1 cellular context compared by ENCODE assay signal in genomic region chr20:53797085-53797484, GRCh38.
TF ChIP-seq lines count a peak whose summit lies in the region.

No MANE protein-coding gene starts in this region.

TF ChIP-seq in HepG2, 621 proteins besides CTCF, POLR2A, EP300 and RAD21 (continued from another document and continues in another):
- TF ChIP-seq, protein P1, sequence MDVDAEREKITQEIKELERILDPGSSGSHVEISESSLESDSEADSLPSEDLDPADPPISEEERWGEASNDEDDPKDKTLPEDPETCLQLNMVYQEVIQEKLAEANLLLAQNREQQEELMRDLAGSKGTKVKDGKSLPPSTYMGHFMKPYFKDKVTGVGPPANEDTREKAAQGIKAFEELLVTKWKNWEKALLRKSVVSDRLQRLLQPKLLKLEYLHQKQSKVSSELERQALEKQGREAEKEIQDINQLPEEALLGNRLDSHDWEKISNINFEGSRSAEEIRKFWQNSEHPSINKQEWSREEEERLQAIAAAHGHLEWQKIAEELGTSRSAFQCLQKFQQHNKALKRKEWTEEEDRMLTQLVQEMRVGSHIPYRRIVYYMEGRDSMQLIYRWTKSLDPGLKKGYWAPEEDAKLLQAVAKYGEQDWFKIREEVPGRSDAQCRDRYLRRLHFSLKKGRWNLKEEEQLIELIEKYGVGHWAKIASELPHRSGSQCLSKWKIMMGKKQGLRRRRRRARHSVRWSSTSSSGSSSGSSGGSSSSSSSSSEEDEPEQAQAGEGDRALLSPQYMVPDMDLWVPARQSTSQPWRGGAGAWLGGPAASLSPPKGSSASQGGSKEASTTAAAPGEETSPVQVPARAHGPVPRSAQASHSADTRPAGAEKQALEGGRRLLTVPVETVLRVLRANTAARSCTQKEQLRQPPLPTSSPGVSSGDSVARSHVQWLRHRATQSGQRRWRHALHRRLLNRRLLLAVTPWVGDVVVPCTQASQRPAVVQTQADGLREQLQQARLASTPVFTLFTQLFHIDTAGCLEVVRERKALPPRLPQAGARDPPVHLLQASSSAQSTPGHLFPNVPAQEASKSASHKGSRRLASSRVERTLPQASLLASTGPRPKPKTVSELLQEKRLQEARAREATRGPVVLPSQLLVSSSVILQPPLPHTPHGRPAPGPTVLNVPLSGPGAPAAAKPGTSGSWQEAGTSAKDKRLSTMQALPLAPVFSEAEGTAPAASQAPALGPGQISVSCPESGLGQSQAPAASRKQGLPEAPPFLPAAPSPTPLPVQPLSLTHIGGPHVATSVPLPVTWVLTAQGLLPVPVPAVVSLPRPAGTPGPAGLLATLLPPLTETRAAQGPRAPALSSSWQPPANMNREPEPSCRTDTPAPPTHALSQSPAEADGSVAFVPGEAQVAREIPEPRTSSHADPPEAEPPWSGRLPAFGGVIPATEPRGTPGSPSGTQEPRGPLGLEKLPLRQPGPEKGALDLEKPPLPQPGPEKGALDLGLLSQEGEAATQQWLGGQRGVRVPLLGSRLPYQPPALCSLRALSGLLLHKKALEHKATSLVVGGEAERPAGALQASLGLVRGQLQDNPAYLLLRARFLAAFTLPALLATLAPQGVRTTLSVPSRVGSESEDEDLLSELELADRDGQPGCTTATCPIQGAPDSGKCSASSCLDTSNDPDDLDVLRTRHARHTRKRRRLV (CRISPR knock-in tag; IDR thresholded peaks at IDR 0.05) = no peak
- TF ChIP-seq HOXA3 (CRISPR knock-in tag; IDR thresholded peaks at IDR 0.05) (0 out of 2 replicates have a peak, but pooled peaks have one; percentile 19), CBX5 (CRISPR knock-in tag; IDR thresholded peaks at IDR 0.05; ENCODE audit: borderline replicate concordance) (no peak), SOX6 (IDR thresholded peaks at IDR 0.05) (no peak), SOX6 (CRISPR knock-in tag; IDR thresholded peaks at IDR 0.05) (peak; percentile 71), PRDM10 (CRISPR knock-in tag; IDR thresholded peaks at IDR 0.05; ENCODE audit: low read depth) (0 out of 2 replicates have a peak, but pooled peaks have one; percentile 18), ZNF83 (CRISPR knock-in tag; IDR thresholded peaks at IDR 0.05; ENCODE audit: borderline replicate concordance) (0 out of 2 replicates have a peak, but pooled peaks have one; percentile 71), ZNF10 (CRISPR knock-in tag; IDR thresholded peaks at IDR 0.05; ENCODE audit: borderline replicate concordance, low read depth) (0 out of 2 replicates have a peak, but pooled peaks have one; percentile 61), ZFP82 (CRISPR knock-in tag; IDR thresholded peaks at IDR 0.05; ENCODE audit: borderline replicate concordance) (0 out of 2 replicates have a peak, but pooled peaks have one; percentile 31), ZNF709 (CRISPR knock-in tag; IDR thresholded peaks at IDR 0.05) (no peak), SOX13 (IDR thresholded peaks at IDR 0.05) (no peak), SOX13 (CRISPR knock-in tag; conservative IDR thresholded peaks at IDR 0.05 in 1 of 2, IDR thresholded peaks at IDR 0.05 in 1 of 2) (peak in 1 of 2 experiments; percentile 60; a peak in 2 of 4 replicates), HDAC1 (CRISPR knock-in tag; IDR thresholded peaks at IDR 0.05) (0 out of 2 replicates have a peak, but pooled peaks have one; percentile 34), ZNF274 (CRISPR knock-in tag; IDR thresholded peaks at IDR 0.05) (0 out of 2 replicates have a peak, but pooled peaks have one; percentile 25), BCL6 (CRISPR knock-in tag; IDR thresholded peaks at IDR 0.05) (0 out of 2 replicates have a peak, but pooled peaks have one; percentile 4), MED1 (CRISPR knock-in tag; IDR thresholded peaks at IDR 0.05) (0 out of 2 replicates have a peak, but pooled peaks have one; percentile 31), ZNF724P (CRISPR knock-in tag; IDR thresholded peaks at IDR 0.05; ENCODE audit: borderline replicate concordance) (no peak), ZNF574 (CRISPR knock-in tag; IDR thresholded peaks at IDR 0.05) (peak; percentile 32; the same call in 1 of the 2 replicates), ZNF205 (CRISPR knock-in tag; IDR thresholded peaks at IDR 0.05) (no peak), ZNF788 (CRISPR knock-in tag; IDR thresholded peaks at IDR 0.05; ENCODE audit: borderline replicate concordance) (no peak), U2AF2 (IDR thresholded peaks at IDR 0.05; ENCODE audit: low read depth, low read length) (no peak), SAP130 (CRISPR knock-in tag; IDR thresholded peaks at IDR 0.05; ENCODE audit: low read depth) (no peak), ZNF350 (CRISPR knock-in tag; IDR thresholded peaks at IDR 0.05; ENCODE audit: borderline replicate concordance, low read depth) (peak; percentile 46; the same call in 1 of the 2 replicates), CEBPB (IDR thresholded peaks at IDR 0.05; ENCODE audit: borderline replicate concordance, low read depth, low read length) (peak; percentile 18; the same call in 1 of the 2 replicates), TEAD3 (CRISPR knock-in tag; optimal IDR thresholded peaks at IDR 0.05; ENCODE audit: borderline replicate concordance) (peak; percentile 5), SALL1 (CRISPR knock-in tag; IDR thresholded peaks at IDR 0.05) (peak; percentile 69), FOXA3 (CRISPR knock-in tag; IDR thresholded peaks at IDR 0.05) (peak; percentile 27; the same call in 1 of the 2 replicates), FOSL2 (CRISPR knock-in tag; IDR thresholded peaks at IDR 0.05) (peak; percentile 30; the same call in 1 of the 2 replicates), ZNF224 (CRISPR knock-in tag; IDR thresholded peaks at IDR 0.05) (0 out of 2 replicates have a peak, but pooled peaks have one; percentile 7), DMAP1 (CRISPR knock-in tag; IDR thresholded peaks at IDR 0.05) (0 out of 2 replicates have a peak, but pooled peaks have one; percentile 25), TAF15 (IDR thresholded peaks at IDR 0.05; ENCODE audit: low read depth, low read length, poor library complexity, severe bottlenecking) (no peak), ZNF644 (CRISPR knock-in tag; IDR thresholded peaks at IDR 0.05; ENCODE audit: low read depth) (peak; percentile 31; the same call in 1 of the 2 replicates), KDM3A (CRISPR knock-in tag; IDR thresholded peaks at IDR 0.05; ENCODE audit: low read depth) (0 out of 2 replicates have a peak, but pooled peaks have one; percentile 25), SOX5 (CRISPR knock-in tag; IDR thresholded peaks at IDR 0.05; ENCODE audit: borderline replicate concordance) (0 out of 2 replicates have a peak, but pooled peaks have one; percentile 43), HNF4A (CRISPR knock-in tag; IDR thresholded peaks at IDR 0.05) (peak; percentile 51), GATAD2A (CRISPR knock-in tag; IDR thresholded peaks at IDR 0.05) (peak; percentile 30; the same call in 1 of the 2 replicates), KMT2B (CRISPR knock-in tag; IDR thresholded peaks at IDR 0.05) (no peak)
- TF ChIP-seq, protein P2, sequence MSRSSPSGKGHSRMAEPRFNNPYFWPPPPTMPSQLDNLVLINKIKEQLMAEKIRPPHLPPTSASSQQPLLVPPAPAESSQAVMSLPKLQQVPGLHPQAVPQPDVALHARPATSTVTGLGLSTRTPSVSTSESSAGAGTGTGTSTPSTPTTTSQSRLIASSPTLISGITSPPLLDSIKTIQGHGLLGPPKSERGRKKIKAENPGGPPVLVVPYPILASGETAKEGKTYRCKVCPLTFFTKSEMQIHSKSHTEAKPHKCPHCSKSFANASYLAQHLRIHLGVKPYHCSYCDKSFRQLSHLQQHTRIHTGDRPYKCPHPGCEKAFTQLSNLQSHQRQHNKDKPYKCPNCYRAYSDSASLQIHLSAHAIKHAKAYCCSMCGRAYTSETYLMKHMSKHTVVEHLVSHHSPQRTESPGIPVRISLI (CRISPR knock-in tag; IDR thresholded peaks at IDR 0.05; ENCODE audit: borderline replicate concordance) = no peak
- TF ChIP-seq, protein P3, sequence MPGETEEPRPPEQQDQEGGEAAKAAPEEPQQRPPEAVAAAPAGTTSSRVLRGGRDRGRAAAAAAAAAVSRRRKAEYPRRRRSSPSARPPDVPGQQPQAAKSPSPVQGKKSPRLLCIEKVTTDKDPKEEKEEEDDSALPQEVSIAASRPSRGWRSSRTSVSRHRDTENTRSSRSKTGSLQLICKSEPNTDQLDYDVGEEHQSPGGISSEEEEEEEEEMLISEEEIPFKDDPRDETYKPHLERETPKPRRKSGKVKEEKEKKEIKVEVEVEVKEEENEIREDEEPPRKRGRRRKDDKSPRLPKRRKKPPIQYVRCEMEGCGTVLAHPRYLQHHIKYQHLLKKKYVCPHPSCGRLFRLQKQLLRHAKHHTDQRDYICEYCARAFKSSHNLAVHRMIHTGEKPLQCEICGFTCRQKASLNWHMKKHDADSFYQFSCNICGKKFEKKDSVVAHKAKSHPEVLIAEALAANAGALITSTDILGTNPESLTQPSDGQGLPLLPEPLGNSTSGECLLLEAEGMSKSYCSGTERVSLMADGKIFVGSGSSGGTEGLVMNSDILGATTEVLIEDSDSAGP (CRISPR knock-in tag; IDR thresholded peaks at IDR 0.05; ENCODE audit: borderline replicate concordance) = peak; percentile 4; the same call in 1 of the 2 replicates
- TF ChIP-seq, protein P4, sequence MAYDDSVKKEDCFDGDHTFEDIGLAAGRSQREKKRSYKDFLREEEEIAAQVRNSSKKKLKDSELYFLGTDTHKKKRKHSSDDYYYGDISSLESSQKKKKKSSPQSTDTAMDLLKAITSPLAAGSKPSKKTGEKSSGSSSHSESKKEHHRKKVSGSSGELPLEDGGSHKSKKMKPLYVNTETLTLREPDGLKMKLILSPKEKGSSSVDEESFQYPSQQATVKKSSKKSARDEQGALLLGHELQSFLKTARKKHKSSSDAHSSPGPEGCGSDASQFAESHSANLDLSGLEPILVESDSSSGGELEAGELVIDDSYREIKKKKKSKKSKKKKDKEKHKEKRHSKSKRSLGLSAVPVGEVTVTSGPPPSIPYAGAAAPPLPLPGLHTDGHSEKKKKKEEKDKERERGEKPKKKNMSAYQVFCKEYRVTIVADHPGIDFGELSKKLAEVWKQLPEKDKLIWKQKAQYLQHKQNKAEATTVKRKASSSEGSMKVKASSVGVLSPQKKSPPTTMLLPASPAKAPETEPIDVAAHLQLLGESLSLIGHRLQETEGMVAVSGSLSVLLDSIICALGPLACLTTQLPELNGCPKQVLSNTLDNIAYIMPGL (CRISPR knock-in tag; IDR thresholded peaks at IDR 0.05; ENCODE audit: borderline replicate concordance in 1 of 2, low read depth in 1 of 2) = no peak
- TF ChIP-seq, protein P5, sequence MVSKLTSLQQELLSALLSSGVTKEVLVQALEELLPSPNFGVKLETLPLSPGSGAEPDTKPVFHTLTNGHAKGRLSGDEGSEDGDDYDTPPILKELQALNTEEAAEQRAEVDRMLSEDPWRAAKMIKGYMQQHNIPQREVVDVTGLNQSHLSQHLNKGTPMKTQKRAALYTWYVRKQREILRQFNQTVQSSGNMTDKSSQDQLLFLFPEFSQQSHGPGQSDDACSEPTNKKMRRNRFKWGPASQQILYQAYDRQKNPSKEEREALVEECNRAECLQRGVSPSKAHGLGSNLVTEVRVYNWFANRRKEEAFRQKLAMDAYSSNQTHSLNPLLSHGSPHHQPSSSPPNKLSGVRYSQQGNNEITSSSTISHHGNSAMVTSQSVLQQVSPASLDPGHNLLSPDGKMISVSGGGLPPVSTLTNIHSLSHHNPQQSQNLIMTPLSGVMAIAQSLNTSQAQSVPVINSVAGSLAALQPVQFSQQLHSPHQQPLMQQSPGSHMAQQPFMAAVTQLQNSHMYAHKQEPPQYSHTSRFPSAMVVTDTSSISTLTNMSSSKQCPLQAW (CRISPR knock-in tag; IDR thresholded peaks at IDR 0.05) = no peak
- TF ChIP-seq, protein P6, sequence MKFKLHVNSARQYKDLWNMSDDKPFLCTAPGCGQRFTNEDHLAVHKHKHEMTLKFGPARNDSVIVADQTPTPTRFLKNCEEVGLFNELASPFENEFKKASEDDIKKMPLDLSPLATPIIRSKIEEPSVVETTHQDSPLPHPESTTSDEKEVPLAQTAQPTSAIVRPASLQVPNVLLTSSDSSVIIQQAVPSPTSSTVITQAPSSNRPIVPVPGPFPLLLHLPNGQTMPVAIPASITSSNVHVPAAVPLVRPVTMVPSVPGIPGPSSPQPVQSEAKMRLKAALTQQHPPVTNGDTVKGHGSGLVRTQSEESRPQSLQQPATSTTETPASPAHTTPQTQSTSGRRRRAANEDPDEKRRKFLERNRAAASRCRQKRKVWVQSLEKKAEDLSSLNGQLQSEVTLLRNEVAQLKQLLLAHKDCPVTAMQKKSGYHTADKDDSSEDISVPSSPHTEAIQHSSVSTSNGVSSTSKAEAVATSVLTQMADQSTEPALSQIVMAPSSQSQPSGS (CRISPR knock-in tag; IDR thresholded peaks at IDR 0.05) = peak; percentile 34; the same call in 1 of the 2 replicates
